In genomic region chr16:87713469-87714229, GRCh38 we compare ENCODE assay signal across 13 cellular contexts. TPM values are rescaled to one million over a fixed set of nuclear protein-coding genes. Genes with fewer than 3 reads are reported as not detected.
DNase-seq lines count a peak whose midpoint lies in the region; ATAC-seq and TF ChIP-seq lines count a peak whose summit lies in the region.
"Had no signal": no experiment of that assay in that cellular context is flagged by ENCODE, and none has a peak within 500 bp of the region (broad histone marks: within the 10 kb centered on the region; RNA-seq: fewer than 3 reads in every experiment).

No MANE protein-coding gene starts in this region.

- H3K4me1 Mint-ChIP-seq in activated naive CD8-positive, alpha-beta T cell treated with anti-CD3 and anti-CD28 coated beads, Interleukin-2, amount 50 U/mL, for 24 hours = peaks cover 27% of the 10 kb centered on the region
- H3K4me1 Mint-ChIP-seq in WTC11 = no peaks in the 10 kb centered on the region

- peaks cover 30% of the 10 kb centered on the region for H3K36me3 Mint-ChIP-seq in activated naive CD8-positive, alpha-beta T cell treated with anti-CD3 and anti-CD28 coated beads, Interleukin-2, amount 50 U/mL, for 24 hours (ENCODE audit: low read depth)
- H3K36me3 Mint-ChIP-seq in WTC11 = peaks cover 23% of the 10 kb centered on the region

- TF ChIP-seq CTCF in WTC11 (IDR thresholded peaks at IDR 0.05) = no peak

- no peaks in the 10 kb centered on the region for H3K9me3 Mint-ChIP-seq in activated naive CD8-positive, alpha-beta T cell treated with anti-CD3 and anti-CD28 coated beads, Interleukin-2, amount 50 U/mL, for 24 hours
- H3K9me3 Mint-ChIP-seq in WTC11 = no peaks in the 10 kb centered on the region

- DNase-seq in activated CD4-positive, alpha-beta T cell treated with anti-CD3 and anti-CD28 coated beads, Interleukin-2, amount 50 U/mL, for 4 hours = peak; percentile 50 to 53
- peak; percentile 56 for DNase-seq in activated naive CD8-positive, alpha-beta T cell treated with anti-CD3 and anti-CD28 coated beads, Interleukin-2, amount 50 U/mL, for 24 hours
- DNase-seq in stimulated activated CD4-positive, alpha-beta T cell treated with anti-CD3 and anti-CD28 coated beads, TNF-alpha, amount 100 ng/mL, for 24 hours (ENCODE audit: low read depth in 3 of 3) = peak; percentile 13 to 51 (median 18)
- DNase-seq in foreskin melanocyte (no peak), WTC11 (ENCODE audit: low spot score) (no peak), NCI-H526 treated with DMSO at 0.1 percent for 48 hours (lab: John Stamatoyannopoulos, UW) (no peak), substantia nigra (lab: John Stamatoyannopoulos, UW) (no peak)
- DNase-seq: erythroblast, kidney, NCI-H1436 treated with DMSO at 0.1 percent for 48 hours, trophoblast cell had no signal

- no peak overlapping the region for H3K4me3 Mint-ChIP-seq in activated naive CD8-positive, alpha-beta T cell treated with anti-CD3 and anti-CD28 coated beads, Interleukin-2, amount 50 U/mL, for 24 hours
- H3K4me3 Mint-ChIP-seq in WTC11 = no peak overlapping the region

- H3K27ac Mint-ChIP-seq in activated naive CD8-positive, alpha-beta T cell treated with anti-CD3 and anti-CD28 coated beads, Interleukin-2, amount 50 U/mL, for 24 hours = peak overlapping the region; percentile 72
- no peak overlapping the region; the same call in 1 of the 2 replicates for H3K27ac Mint-ChIP-seq in WTC11

- no peak overlapping the region for H3K27ac ChIP-seq in substantia nigra (ENCODE audit: low read depth, low read length, poor library complexity, severe bottlenecking)
- H3K27ac ChIP-seq: C4-2B had no signal

- POLR2A ChIA-PET in WTC11 (lab: Charles Lee) = interaction anchor here (0.6 kb wide), 1 partner anchor 898 kb away, joined by 3 read pairs; no protein-coding TSS in a partner anchor

- CTCF ChIA-PET in WTC11 (lab: Charles Lee) = interaction anchor here (0.6 kb wide), 1 partner anchor 125 kb away, joined by 4 read pairs; no protein-coding TSS in a partner anchor

- ATAC-seq in GM21381 (IDR thresholded peaks at IDR 0.05; ENCODE audit: unreplicated experiment) (peak; percentile 47), WTC11 (no peak)
- peak; percentile 85 for ATAC-seq in activated naive CD8-positive, alpha-beta T cell treated with anti-CD3 and anti-CD28 coated beads, Interleukin-2, amount 50 U/mL, for 24 hours

- H3K27me3 Mint-ChIP-seq in activated naive CD8-positive, alpha-beta T cell treated with anti-CD3 and anti-CD28 coated beads, Interleukin-2, amount 50 U/mL, for 24 hours = no peaks in the 10 kb centered on the region
- no peaks in the 10 kb centered on the region for H3K27me3 Mint-ChIP-seq in WTC11 (ENCODE audit: low read depth)

TF ChIP-seq in WTC11, 78 proteins besides CTCF, POLR2A, EP300 and RAD21 (continues in another document):
- TF ChIP-seq E2F4 (CRISPR knock-in tag; IDR thresholded peaks at IDR 0.05; ENCODE audit: borderline replicate concordance, low read depth) (no peak), SMAD3 (CRISPR knock-in tag; IDR thresholded peaks at IDR 0.05; ENCODE audit: borderline replicate concordance) (no peak), TCF7 (CRISPR knock-in tag; IDR thresholded peaks at IDR 0.05; ENCODE audit: low read depth) (no peak), ZNF423 (CRISPR knock-in tag; IDR thresholded peaks at IDR 0.05) (no peak), CREM (CRISPR knock-in tag; IDR thresholded peaks at IDR 0.05) (no peak), ZNF219 (CRISPR knock-in tag; IDR thresholded peaks at IDR 0.05; ENCODE audit: borderline replicate concordance) (no peak), USF2 (CRISPR knock-in tag; IDR thresholded peaks at IDR 0.05) (no peak), ZNF416 (CRISPR knock-in tag; IDR thresholded peaks at IDR 0.05) (no peak), ERG (CRISPR knock-in tag; IDR thresholded peaks at IDR 0.05) (no peak), ARID4B (CRISPR knock-in tag; IDR thresholded peaks at IDR 0.05; ENCODE audit: borderline replicate concordance) (no peak), E2F1 (CRISPR knock-in tag; IDR thresholded peaks at IDR 0.05) (no peak), RORB (CRISPR knock-in tag; IDR thresholded peaks at IDR 0.05) (no peak), SP1 (CRISPR knock-in tag; conservative IDR thresholded peaks at IDR 0.05) (no peak), MAX (CRISPR knock-in tag; IDR thresholded peaks at IDR 0.05) (no peak)

RNA-seq across cellular contexts. Expression of gene KLHDC4, which starts 52.1 kb away (rescaled TPM):
- 60.0 to 63.6 TPM (median 60.5 TPM) in 3 replicates for total RNA-seq in WTC11 (2021)

Comparison
In these comparisons a context has a peak if more than half of its experiments do, and no peak if none do; other contexts are left out.
1. DNase-seq: peak in activated CD4-positive, alpha-beta T cell treated with anti-CD3 and anti-CD28 coated beads, Interleukin-2, amount 50 U/mL, for 4 hours (2 of 2), activated naive CD8-positive, alpha-beta T cell treated with anti-CD3 and anti-CD28 coated beads, Interleukin-2, amount 50 U/mL, for 24 hours (single experiment) and stimulated activated CD4-positive, alpha-beta T cell treated with anti-CD3 and anti-CD28 coated beads, TNF-alpha, amount 100 ng/mL, for 24 hours (3 of 3); none in foreskin melanocyte (single experiment), WTC11 (single experiment), NCI-H526 treated with DMSO at 0.1 percent for 48 hours (single experiment) and substantia nigra (0 of 49).